21 cellular contexts compared by ENCODE assay signal in the genomic region with DNA sequence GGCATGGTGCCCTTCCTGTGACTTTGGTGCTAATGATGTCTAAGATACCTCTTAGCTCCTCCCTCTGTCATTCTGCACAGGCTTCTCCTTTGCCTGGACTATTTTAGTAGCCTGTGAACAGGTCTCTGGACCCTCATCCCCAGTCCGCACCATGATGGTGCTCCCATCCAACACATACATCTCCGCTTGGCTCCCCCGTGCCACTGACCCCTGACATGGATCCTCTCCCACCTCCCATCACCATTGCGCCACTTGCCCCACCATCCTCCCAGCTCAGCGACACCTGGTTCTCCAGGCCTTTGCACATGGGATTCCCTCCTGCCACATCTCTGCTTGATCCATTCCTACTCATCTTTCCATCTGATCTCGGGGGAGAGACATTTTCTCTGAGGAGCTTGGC. TPM values are rescaled to one million over a fixed set of nuclear protein-coding genes. Genes with fewer than 3 reads are reported as not detected.
DNase-seq lines count a peak whose midpoint lies in the region; ATAC-seq and TF ChIP-seq lines count a peak whose summit lies in the region.
"Had no signal": no experiment of that assay in that cellular context is flagged by ENCODE, and none has a peak within 500 bp of the region (broad histone marks: within the 10 kb centered on the region; RNA-seq: fewer than 3 reads in every experiment).

No MANE protein-coding gene starts in this region.

- no peaks in the 10 kb centered on the region for H3K27me3 Mint-ChIP-seq in T-helper 1 cell treated with Interleukin-12 subunit alpha and Interleukin-12 subunit beta and Interleukin-4 antibody, amounts not matched to agents 30 μg/mL and 1 μg/mL, for 36 hours (ENCODE audit: low read depth)
- H3K27me3 Mint-ChIP-seq in T-helper 17 cell (no peaks in the 10 kb centered on the region), immature natural killer cell (ENCODE audit: low read depth in 3 of 3) (peaks cover 35 to 44% (median 35%) of the 10 kb centered on the region in 3 donors)
- H3K27me3 Mint-ChIP-seq: brain had no signal

- DNase-seq in T-helper 1 cell (no peak), T-helper 17 cell (no peak), immature natural killer cell (peak in 2 of 3 donors; percentile 11 to 13), GM20000 (ENCODE audit: low spot score) (no peak), NCI-H187 (lab: John Stamatoyannopoulos, UW) (no peak)
- DNase-seq in stimulated activated effector memory CD8-positive, alpha-beta T cell treated with anti-CD3 and anti-CD28 coated beads, Interleukin-12 subunit alpha, Interleukin-12 subunit beta, amount 100 ng/mL, for 72 hours (ENCODE audit: low spot score in 2 of 2) = no peak
- DNase-seq: activated gamma-delta T cell; BE2C; Calu3; dermis blood vessel endothelial cell; foreskin melanocyte; KBM-7; NCI-H2029 treated with DMSO at 0.1 percent for 48 hours; NCI-H446; RPMI8226; stimulated activated CD4-positive, alpha-beta T cell treated with anti-CD3 and anti-CD28 coated beads, Interleukin-2, amount 100 ng/mL, for 24 hours; SW 1271 had no signal

- no peaks in the 10 kb centered on the region for H3K9me3 ChIP-seq in T-helper 17 cell (ENCODE audit: control insufficient read depth, low read length, poor library complexity, severe bottlenecking)
- H3K9me3 ChIP-seq: BE2C, ovary had no signal

- peak overlapping the region; percentile 18 for H3K27ac Mint-ChIP-seq in T-helper 1 cell treated with Interleukin-12 subunit alpha and Interleukin-12 subunit beta and Interleukin-4 antibody, amounts not matched to agents 30 μg/mL and 1 μg/mL, for 36 hours
- H3K27ac Mint-ChIP-seq in T-helper 17 cell = peak overlapping the region; percentile 39
- peak overlapping the region in 5 of 6 donors; percentile 41 to 98 (median 56) for H3K27ac Mint-ChIP-seq in immature natural killer cell
- peak overlapping the region; percentile 92 for H3K27ac Mint-ChIP-seq in stimulated activated effector memory CD8-positive, alpha-beta T cell treated with anti-CD3 and anti-CD28 coated beads, Interleukin-12 subunit alpha, Interleukin-12 subunit beta, amount 100 ng/mL, for 72 hours
- H3K27ac Mint-ChIP-seq: brain had no signal

- H3K36me3 Mint-ChIP-seq in T-helper 1 cell treated with Interleukin-12 subunit alpha and Interleukin-12 subunit beta and Interleukin-4 antibody, amounts not matched to agents 30 μg/mL and 1 μg/mL, for 36 hours (ENCODE audit: low read depth) = peaks cover 26% of the 10 kb centered on the region
- H3K36me3 Mint-ChIP-seq in T-helper 17 cell (ENCODE audit: low read depth) (peaks cover 5% of the 10 kb centered on the region), immature natural killer cell (peaks cover 21 to 34% (median 23%) of the 10 kb centered on the region in 3 donors)
- H3K36me3 Mint-ChIP-seq in stimulated activated effector memory CD8-positive, alpha-beta T cell treated with anti-CD3 and anti-CD28 coated beads, Interleukin-12 subunit alpha, Interleukin-12 subunit beta, amount 100 ng/mL, for 72 hours = peaks cover 70% of the 10 kb centered on the region

- H3K9me3 Mint-ChIP-seq in T-helper 1 cell treated with Interleukin-12 subunit alpha and Interleukin-12 subunit beta and Interleukin-4 antibody, amounts not matched to agents 30 μg/mL and 1 μg/mL, for 36 hours = peaks cover 15% of the 10 kb centered on the region
- peaks cover 0 to 10% (median 2%) of the 10 kb centered on the region in 6 donors for H3K9me3 Mint-ChIP-seq in immature natural killer cell
- peaks cover 9% of the 10 kb centered on the region for H3K9me3 Mint-ChIP-seq in stimulated activated effector memory CD8-positive, alpha-beta T cell treated with anti-CD3 and anti-CD28 coated beads, Interleukin-12 subunit alpha, Interleukin-12 subunit beta, amount 100 ng/mL, for 72 hours

- ATAC-seq in T-helper 17 cell (no peak), GM18861 (IDR thresholded peaks at IDR 0.05; ENCODE audit: unreplicated experiment) (no peak)
- ATAC-seq in stimulated activated effector memory CD8-positive, alpha-beta T cell treated with anti-CD3 and anti-CD28 coated beads, Interleukin-12 subunit alpha, Interleukin-12 subunit beta, amount 100 ng/mL, for 72 hours = peak; percentile 7

- no peak for TF ChIP-seq CTCF in GM20000 (IDR thresholded peaks at IDR 0.05; ENCODE audit: extremely low read depth, missing control alignments)

- H3K4me1 Mint-ChIP-seq in T-helper 1 cell treated with Interleukin-12 subunit alpha and Interleukin-12 subunit beta and Interleukin-4 antibody, amounts not matched to agents 30 μg/mL and 1 μg/mL, for 36 hours (ENCODE audit: low read depth) = peaks cover 17% of the 10 kb centered on the region
- H3K4me1 Mint-ChIP-seq in T-helper 17 cell (peaks cover 26% of the 10 kb centered on the region), immature natural killer cell (peaks cover 48 to 69% of the 10 kb centered on the region in 2 donors)
- peaks cover 45% of the 10 kb centered on the region for H3K4me1 Mint-ChIP-seq in stimulated activated effector memory CD8-positive, alpha-beta T cell treated with anti-CD3 and anti-CD28 coated beads, Interleukin-12 subunit alpha, Interleukin-12 subunit beta, amount 100 ng/mL, for 72 hours
- H3K4me1 Mint-ChIP-seq: brain had no signal

- no peak overlapping the region for H3K4me3 Mint-ChIP-seq in T-helper 1 cell treated with Interleukin-12 subunit alpha and Interleukin-12 subunit beta and Interleukin-4 antibody, amounts not matched to agents 30 μg/mL and 1 μg/mL, for 36 hours
- H3K4me3 Mint-ChIP-seq in T-helper 17 cell (peak overlapping the region; percentile 64), immature natural killer cell (no peak overlapping the region)
- H3K4me3 Mint-ChIP-seq in stimulated activated effector memory CD8-positive, alpha-beta T cell treated with anti-CD3 and anti-CD28 coated beads, Interleukin-12 subunit alpha, Interleukin-12 subunit beta, amount 100 ng/mL, for 72 hours = no peak overlapping the region
- H3K4me3 Mint-ChIP-seq: brain had no signal

RNA-seq across cellular contexts. Expression of a gene that starts 33.9 kb away (rescaled TPM):
- total RNA-seq in T-helper 17 cell = 100 to 1,000 TPM; 186 to 243 TPM
- 100 to 1,000 TPM in 1 of 3 donors, 10 to 100 TPM in 2; 83.7 to 132 (median 93.2) TPM for polyA plus RNA-seq in immature natural killer cell
- total RNA-seq: dermis blood vessel endothelial cell had no signal

Comparison
In these comparisons a context has a peak if more than half of its experiments do, and no peak if none do; other contexts are left out.
1. H3K27ac Mint-ChIP-seq: peak in every context shown above with its lines; median percentile 92 in stimulated activated effector memory CD8-positive, alpha-beta T cell treated with anti-CD3 and anti-CD28 coated beads, Interleukin-12 subunit alpha, Interleukin-12 subunit beta, amount 100 ng/mL, for 72 hours; 56 in immature natural killer cell; 39 in T-helper 17 cell; 18 in T-helper 1 cell treated with Interleukin-12 subunit alpha and Interleukin-12 subunit beta and Interleukin-4 antibody, amounts not matched to agents 30 μg/mL and 1 μg/mL, for 36 hours.
2. DNase-seq: peak in immature natural killer cell (2 of 3); none in T-helper 1 cell (0 of 5), T-helper 17 cell (0 of 3), stimulated activated effector memory CD8-positive, alpha-beta T cell treated with anti-CD3 and anti-CD28 coated beads, Interleukin-12 subunit alpha, Interleukin-12 subunit beta, amount 100 ng/mL, for 72 hours (0 of 2), GM20000 (single experiment) and NCI-H187 (0 of 2).